31 cellular contexts compared by ENCODE assay signal in the genomic region with DNA sequence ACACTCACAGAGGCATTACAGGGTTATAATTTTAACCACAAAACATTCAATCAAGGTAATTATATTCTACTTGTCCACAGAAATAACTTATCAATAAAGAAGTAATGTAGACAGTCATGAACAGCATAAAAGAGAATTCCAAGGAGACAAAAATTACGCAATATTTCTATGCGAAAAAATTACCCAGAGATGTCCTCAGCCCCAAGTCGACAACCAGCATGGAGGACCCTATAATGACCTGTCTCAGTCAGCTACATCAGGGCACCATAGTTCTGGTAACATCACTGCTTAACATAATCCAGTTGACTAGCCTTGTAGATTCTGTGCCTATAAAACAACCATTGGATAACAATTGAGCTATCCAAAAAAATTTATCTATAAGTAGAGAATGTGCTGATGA.
"Had no signal": no experiment of that assay in that cellular context is flagged by ENCODE, and none has a peak within 500 bp of the region (broad histone marks: within the 10 kb centered on the region; RNA-seq: fewer than 3 reads in every experiment).

No MANE protein-coding gene starts in this region.

- H3K36me3 ChIP-seq: ascending aorta, cardiac muscle cell had no signal

- H3K27ac ChIP-seq: ascending aorta, cardiac muscle cell, VCaP had no signal

- ATAC-seq: activated CD8-positive, alpha-beta T cell treated with anti-CD3 and anti-CD28 coated beads for 36 hours; activated naive CD8-positive, alpha-beta T cell treated with anti-CD3 and anti-CD28 coated beads, Interleukin-2, amount 50 U/mL, for 24 hours; activated T-cell treated with anti-CD3 and anti-CD28 coated beads, Interleukin-2, amount 50 U/mL, for 4 hours; activated T-cell treated with anti-CD3 and anti-CD28 coated beads, Interleukin-2, amount 50 U/mL, for 72 hours; activated T-helper 17 cell treated with anti-CD3 and anti-CD28 coated beads, Interleukin-2, amount 50 U/mL, for 72 hours had no signal

- DNase-seq: activated B cell treated with CpG ODN at 0.5 μM for 24 hours; activated CD4-positive, alpha-beta memory T cell treated with anti-CD3 and anti-CD28 coated beads for 36 hours; activated CD4-positive, alpha-beta T cell treated with anti-CD3 and anti-CD28 coated beads for 4 hours; activated CD4-positive, alpha-beta T cell treated with anti-CD3 and anti-CD28 coated beads, Interleukin-2, amount 50 U/mL, for 1 hour; activated CD4-positive, alpha-beta T cell treated with anti-CD3 and anti-CD28 coated beads, Interleukin-2, amount 50 U/mL, for 4 hours; activated CD4-positive, CD25-positive, alpha-beta regulatory T cell treated with anti-CD3 and anti-CD28 coated beads, Interleukin-2, amount 50 U/mL, for 72 hours; activated CD8-positive, alpha-beta memory T cell treated with anti-CD3 and anti-CD28 coated beads, Interleukin-2, amount 50 U/mL, for 4 hours; activated CD8-positive, alpha-beta T cell treated with anti-CD3 and anti-CD28 coated beads for 36 hours; activated effector memory CD4-positive, alpha-beta T cell treated with anti-CD3 and anti-CD28 coated beads, Interleukin-2, amount 50 U/mL, for 16 hours; activated gamma-delta T cell treated with Interleukin-2 at 50 U/mL for 16 hours; activated naive CD4-positive, alpha-beta T cell; activated naive CD4-positive, alpha-beta T cell treated with anti-CD3 and anti-CD28 coated beads for 36 hours; activated naive CD8-positive, alpha-beta T cell treated with anti-CD3 and anti-CD28 coated beads, Interleukin-2, amount 10 ng/mL, durations not matched to agents 7 days and 5 days; activated naive CD8-positive, alpha-beta T cell treated with anti-CD3 and anti-CD28 coated beads, Interleukin-2, amount 50 U/mL, for 24 hours; activated T-cell treated with anti-CD3 and anti-CD28 coated beads for 4 hours; activated T-cell treated with anti-CD3 and anti-CD28 coated beads, Interleukin-2, amount 50 U/mL, for 1 hour; activated T-cell treated with anti-CD3 and anti-CD28 coated beads, Interleukin-2, amount 50 U/mL, for 4 hours; activated T-cell treated with anti-CD3 and anti-CD28 coated beads, Interleukin-2, amount 50 U/mL, for 72 hours; amygdala; anterior cingulate cortex; caudate nucleus; cerebellar nuclear complex; T-helper 1 cell; T-helper 2 cell; T-helper 9 cell had no signal

- FAIRE-seq: bronchial epithelial cell, TTC549 had no signal

- H3K4me3 ChIP-seq: ascending aorta, cardiac muscle cell had no signal

- H3K27me3 ChIP-seq: ascending aorta, cardiac muscle cell had no signal

- H3K4me1 ChIP-seq: ascending aorta had no signal
